11 cellular contexts compared by ENCODE assay signal in genomic region chr13:33721719-33722118, GRCh38.
DNase-seq lines count a peak whose midpoint lies in the region; ATAC-seq lines count a peak whose summit lies in the region.
"Had no signal": no experiment of that assay in that cellular context is flagged by ENCODE, and none has a peak within 500 bp of the region (broad histone marks: within the 10 kb centered on the region; RNA-seq: fewer than 3 reads in every experiment).

No MANE protein-coding gene starts in this region.

- H3K4me3 Mint-ChIP-seq in activated naive CD8-positive, alpha-beta T cell: no peak overlapping the region
- no peak overlapping the region for H3K4me3 Mint-ChIP-seq in activated naive CD8-positive, alpha-beta T cell treated with anti-CD3 and anti-CD28 coated beads for 36 hours

- no peaks in the 10 kb centered on the region for H3K4me1 ChIP-seq in aorta (ENCODE audit: control insufficient read depth in 1 of 2, insufficient read depth in 2 of 2, low read length in 2 of 2)
- H3K4me1 ChIP-seq in effector memory CD4-positive, alpha-beta T cell (ENCODE audit: control insufficient read depth, insufficient read depth, low read length, poor library complexity, severe bottlenecking): no peaks in the 10 kb centered on the region

- no peaks in the 10 kb centered on the region for H3K9me3 ChIP-seq in aorta (ENCODE audit: control insufficient read depth, low read length)
- no peaks in the 10 kb centered on the region for H3K9me3 ChIP-seq in effector memory CD4-positive, alpha-beta T cell (ENCODE audit: control insufficient read depth, low read length)

- H3K4me1 Mint-ChIP-seq in activated naive CD8-positive, alpha-beta T cell (ENCODE audit: low read depth): peaks cover 18% of the 10 kb centered on the region
- peaks cover 15% of the 10 kb centered on the region for H3K4me1 Mint-ChIP-seq in activated naive CD8-positive, alpha-beta T cell treated with anti-CD3 and anti-CD28 coated beads for 36 hours

- 0% methylated on average over 1 of the region's 1 CpG for WGBS in aorta, 2 donors

- no peaks in the 10 kb centered on the region for H3K27me3 Mint-ChIP-seq in activated naive CD8-positive, alpha-beta T cell
- no peaks in the 10 kb centered on the region for H3K27me3 Mint-ChIP-seq in activated naive CD8-positive, alpha-beta T cell treated with anti-CD3 and anti-CD28 coated beads for 36 hours

- H3K36me3 ChIP-seq in aorta (ENCODE audit: control insufficient read depth in 1 of 2, insufficient read depth in 2 of 2, low read length in 1 of 2): no peaks in the 10 kb centered on the region
- no peaks in the 10 kb centered on the region for H3K36me3 ChIP-seq in effector memory CD4-positive, alpha-beta T cell (ENCODE audit: control insufficient read depth, insufficient read depth, low read length)

- intact Hi-C loops in aorta (cut with DNase I): loop anchor here (5.0 to 10.0 kb wide), 4 partner anchors 179 to 1084 kb away; no protein-coding TSS in a partner anchor

- peak overlapping the region; percentile 41 for H3K27ac Mint-ChIP-seq in activated naive CD8-positive, alpha-beta T cell
- H3K27ac Mint-ChIP-seq in activated naive CD8-positive, alpha-beta T cell treated with anti-CD3 and anti-CD28 coated beads for 36 hours: no peak overlapping the region

- H3K4me3 ChIP-seq in aorta (ENCODE audit: low read length in 2 of 2): no peak overlapping the region
- no peak overlapping the region for H3K4me3 ChIP-seq in effector memory CD4-positive, alpha-beta T cell (ENCODE audit: insufficient read depth, low read depth, low read length, poor library complexity, severe bottlenecking)

- ATAC-seq in aorta (ENCODE audit: low FRiP score) (peak; percentile 59), GM18873 (IDR thresholded peaks at IDR 0.05; ENCODE audit: low FRiP score, unreplicated experiment) (no peak)

- no peaks in the 10 kb centered on the region for H3K27me3 ChIP-seq in aorta (ENCODE audit: control insufficient read depth in 1 of 2, insufficient read depth in 2 of 2, low read length in 1 of 2)
- H3K27me3 ChIP-seq in effector memory CD4-positive, alpha-beta T cell (replicated peaks; ENCODE audit: control insufficient read depth, insufficient read depth, low read length, poor library complexity, severe bottlenecking): no peaks in the 10 kb centered on the region

- no peak overlapping the region for H3K27ac ChIP-seq in aorta (ENCODE audit: low read depth in 1 of 2, low read length in 2 of 2)
- no peak overlapping the region for H3K27ac ChIP-seq in effector memory CD4-positive, alpha-beta T cell (ENCODE audit: insufficient read depth, low read length, poor library complexity, severe bottlenecking)

- DNase-seq in activated naive CD8-positive, alpha-beta T cell treated with anti-CD3 and anti-CD28 coated beads for 36 hours: no peak
- peak; percentile 40 for DNase-seq in dedifferentiated amniotic fluid mesenchymal stem cell (ENCODE audit: extremely low spot score)
- peak; percentile 32 for DNase-seq in medulla oblongata (ENCODE audit: extremely low spot score)
- no peak for DNase-seq in aorta
- DNase-seq in effector memory CD4-positive, alpha-beta T cell: no peak
- DNase-seq in NCI-H187 (lab: John Stamatoyannopoulos, UW): no peak
- DNase-seq: activated T-cell treated with anti-CD3 and anti-CD28 coated beads for 4 hours, NCI-H146, SW 1271 had no signal

- H3K9me3 Mint-ChIP-seq in activated naive CD8-positive, alpha-beta T cell (ENCODE audit: low read depth): no peaks in the 10 kb centered on the region
- no peaks in the 10 kb centered on the region for H3K9me3 Mint-ChIP-seq in activated naive CD8-positive, alpha-beta T cell treated with anti-CD3 and anti-CD28 coated beads for 36 hours

- H3K36me3 Mint-ChIP-seq in activated naive CD8-positive, alpha-beta T cell: no peaks in the 10 kb centered on the region
- no peaks in the 10 kb centered on the region for H3K36me3 Mint-ChIP-seq in activated naive CD8-positive, alpha-beta T cell treated with anti-CD3 and anti-CD28 coated beads for 36 hours

Comparison
In these comparisons a context has a peak if more than half of its experiments do, and no peak if none do; other contexts are left out.
1. DNase-seq: peak in dedifferentiated amniotic fluid mesenchymal stem cell (single experiment) and medulla oblongata (single experiment); none in activated naive CD8-positive, alpha-beta T cell treated with anti-CD3 and anti-CD28 coated beads for 36 hours (single experiment), aorta (0 of 2), effector memory CD4-positive, alpha-beta T cell (0 of 3) and NCI-H187 (0 of 2).